In genomic region chr5:16894236-16895057, GRCh38 we compare ENCODE assay signal across 9 cellular contexts. TPM values are rescaled to one million over a fixed set of nuclear protein-coding genes. Genes with fewer than 3 reads are reported as not detected.
DNase-seq lines count a peak whose midpoint lies in the region; ATAC-seq, FAIRE-seq and TF ChIP-seq lines count a peak whose summit lies in the region.
"Had no signal": no experiment of that assay in that cellular context is flagged by ENCODE, and none has a peak within 500 bp of the region (broad histone marks: within the 10 kb centered on the region; RNA-seq: fewer than 3 reads in every experiment).

No MANE protein-coding gene starts in this region.

- H3K9me3 Mint-ChIP-seq in activated CD4-positive, alpha-beta T cell treated with anti-CD3 and anti-CD28 coated beads for 36 hours (ENCODE audit: low read depth): no peaks in the 10 kb centered on the region

- intact Hi-C loops in activated CD4-positive, alpha-beta T cell treated with anti-CD3 and anti-CD28 coated beads for 36 hours (cut with DNase I, micrococcal nuclease): no loop called here

- 0 out of 2 replicates have a peak, but pooled peaks cover 6% of the 10 kb centered on the region for H3K36me3 ChIP-seq in SK-N-MC (ENCODE audit: insufficient read depth, low read length)
- H3K36me3 ChIP-seq in tibial nerve: no peaks in the 10 kb centered on the region

- H3K27ac ChIP-seq in A549: peak overlapping the region; percentile 95
- H3K27ac ChIP-seq in SK-N-MC: peak overlapping the region; percentile 97
- peak overlapping the region in 2 of 4 donors; percentile 9 to 16 for H3K27ac ChIP-seq in tibial nerve

- peak; percentile 56 for FAIRE-seq in A549 (lab: Jason Lieb, UNC)
- peak; percentile 80 for FAIRE-seq in HTR-8/SVneo (lab: Jason Lieb, UNC)

- H3K27ac Mint-ChIP-seq in activated CD4-positive, alpha-beta T cell treated with anti-CD3 and anti-CD28 coated beads for 36 hours: no peak overlapping the region

- TF ChIP-seq EP300 in A549 (IDR thresholded peaks at IDR 0.05): peak; percentile 98 to 99
- no peak for TF ChIP-seq EP300 in tibial nerve (IDR thresholded peaks at IDR 0.05)

- H3K9me3 ChIP-seq in A549 (no peaks in the 10 kb centered on the region), SK-N-MC (ENCODE audit: low read depth, low read length) (no peaks in the 10 kb centered on the region), tibial nerve (no peaks in the 10 kb centered on the region)

- no peaks in the 10 kb centered on the region for H3K27me3 ChIP-seq in tibial nerve

- TF ChIP-seq CTCF in A549 (IDR thresholded peaks at IDR 0.05): no peak
- no peak for TF ChIP-seq CTCF in tibial nerve (IDR thresholded peaks at IDR 0.05)

- ATAC-seq in A549: peak; percentile 80 to 84
- ATAC-seq in activated CD4-positive, alpha-beta T cell treated with anti-CD3 and anti-CD28 coated beads for 36 hours: no peak

- TF ChIP-seq POLR2A in A549 (IDR thresholded peaks at IDR 0.05; ENCODE audit: low read length) (no peak), tibial nerve (IDR thresholded peaks at IDR 0.05) (no peak)

- H3K4me3 ChIP-seq in A549 (peak overlapping the region; percentile 22; the same call in 2 of the 3 replicates), SK-N-MC (peak overlapping the region; percentile 52), tibial nerve (no peak overlapping the region)

- H3K9ac ChIP-seq in SK-N-MC (ENCODE audit: insufficient read length): peak overlapping the region; percentile 7

- no peak overlapping the region for H3K4me3 Mint-ChIP-seq in activated CD4-positive, alpha-beta T cell treated with anti-CD3 and anti-CD28 coated beads for 36 hours

- 3% methylated on average over 13 of the region's 13 CpGs for WGBS in A549 (ENCODE audit: missing lambda C conversion rate)
- WGBS in tibial nerve, 2 donors: 55 to 65% methylated on average over 13 of the region's 13 CpGs

- CTCF ChIA-PET in A549 (lab: Yijun Ruan, JAX): interaction anchor here (0.7 to 2.9 kb wide), 4 partner anchors 39 to 296 kb away, joined by 3 to 14 read pairs (median 5); no protein-coding TSS in a partner anchor
- CTCF ChIA-PET in activated CD4-positive, alpha-beta T cell treated with anti-CD3 and anti-CD28 coated beads for 36 hours (lab: Charles Lee): no interaction called here

- H3K4me1 Mint-ChIP-seq in activated CD4-positive, alpha-beta T cell treated with anti-CD3 and anti-CD28 coated beads for 36 hours: no peaks in the 10 kb centered on the region

- no peaks in the 10 kb centered on the region for H3K27me3 Mint-ChIP-seq in activated CD4-positive, alpha-beta T cell treated with anti-CD3 and anti-CD28 coated beads for 36 hours

- POLR2A ChIA-PET in A549 (lab: Yijun Ruan, JAX): interaction anchor here (1.1 kb wide), 1 partner anchor 10 kb away, joined by 5 read pairs; no protein-coding TSS in a partner anchor
- POLR2A ChIA-PET in activated CD4-positive, alpha-beta T cell treated with anti-CD3 and anti-CD28 coated beads for 36 hours (lab: Charles Lee): no interaction called here

- H3K4me1 ChIP-seq in A549 (peaks cover 93% of the 10 kb centered on the region), tibial nerve (peaks cover 0 to 22% (median 0%) of the 10 kb centered on the region in 4 donors)

- peak; percentile 31 to 69; a peak in 4 of 5 replicates for TF ChIP-seq RAD21 in A549 (conservative IDR thresholded peaks at IDR 0.05 in 1 of 2, IDR thresholded peaks at IDR 0.05 in 1 of 2)

- peak overlapping the region; percentile 91 for H3K4me2 ChIP-seq in A549

- no peaks in the 10 kb centered on the region for H3K36me3 Mint-ChIP-seq in activated CD4-positive, alpha-beta T cell treated with anti-CD3 and anti-CD28 coated beads for 36 hours (ENCODE audit: low read depth)

- peak; percentile 88 to 98 for DNase-seq in A549 (ENCODE audit: low read depth in 1 of 2, low spot score in 1 of 2)
- peak; percentile 90 for DNase-seq in HTR-8/SVneo (ENCODE audit: insufficient read length, low spot score)
- no peak for DNase-seq in SK-N-MC (ENCODE audit: low read depth, low spot score)
- peak; percentile 89 for DNase-seq in islet precursor cell
- no peak for DNase-seq in GDM1 (lab: John Stamatoyannopoulos, UW)
- DNase-seq in tibial nerve (ENCODE audit: low spot score in 2 of 2): no peak
- DNase-seq in activated CD4-positive, alpha-beta T cell treated with anti-CD3 and anti-CD28 coated beads for 36 hours: no peak
- DNase-seq in Kasumi-1 (lab: John Stamatoyannopoulos, UW): no peak
- DNase-seq: DND-41 had no signal

TF ChIP-seq in A549, 52 proteins besides CTCF, POLR2A, EP300 and RAD21 (continues in another document):
- no peak for TF ChIP-seq ZFP36 (IDR thresholded peaks at IDR 0.05; ENCODE audit: borderline replicate concordance, partially characterized antibody)
- peak; percentile 83 to 84 for TF ChIP-seq CEBPB (IDR thresholded peaks at IDR 0.05)
- no peak for TF ChIP-seq RFX5 (IDR thresholded peaks at IDR 0.05)
- no peak for TF ChIP-seq CHD4 (IDR thresholded peaks at IDR 0.05; ENCODE audit: borderline replicate concordance)
- TF ChIP-seq HEYL (CRISPR knock-in tag; IDR thresholded peaks at IDR 0.05): peak; percentile 91
- peak; percentile 91 for TF ChIP-seq ZSCAN20 (CRISPR knock-in tag; IDR thresholded peaks at IDR 0.05)
- no peak for TF ChIP-seq RNF2 (IDR thresholded peaks at IDR 0.05; ENCODE audit: borderline replicate concordance, low read depth)
- TF ChIP-seq HDAC2 (IDR thresholded peaks at IDR 0.05): no peak
- TF ChIP-seq NR3C1 (IDR thresholded peaks at IDR 0.05): no peak
- no peak; the same call in 1 of the 2 replicates for TF ChIP-seq TP53 (CRISPR knock-in tag; IDR thresholded peaks at IDR 0.05)
- peak; percentile 73 for TF ChIP-seq POLR2AphosphoS2 (conservative IDR thresholded peaks at IDR 0.05; ENCODE audit: low read length)
- peak; percentile 30 for TF ChIP-seq HOXB5 (CRISPR knock-in tag; IDR thresholded peaks at IDR 0.05)
- 0 out of 2 replicates have a peak, but pooled peaks have one; percentile 71 for TF ChIP-seq TFCP2L1 (CRISPR knock-in tag; IDR thresholded peaks at IDR 0.05)
- TF ChIP-seq MYC (IDR thresholded peaks at IDR 0.05; ENCODE audit: borderline replicate concordance, low read length): peak; percentile 69; the same call in 1 of the 2 replicates
- peak; percentile 100 for TF ChIP-seq GATA3 (IDR thresholded peaks at IDR 0.05; ENCODE audit: borderline replicate concordance)
- TF ChIP-seq, protein P1, sequence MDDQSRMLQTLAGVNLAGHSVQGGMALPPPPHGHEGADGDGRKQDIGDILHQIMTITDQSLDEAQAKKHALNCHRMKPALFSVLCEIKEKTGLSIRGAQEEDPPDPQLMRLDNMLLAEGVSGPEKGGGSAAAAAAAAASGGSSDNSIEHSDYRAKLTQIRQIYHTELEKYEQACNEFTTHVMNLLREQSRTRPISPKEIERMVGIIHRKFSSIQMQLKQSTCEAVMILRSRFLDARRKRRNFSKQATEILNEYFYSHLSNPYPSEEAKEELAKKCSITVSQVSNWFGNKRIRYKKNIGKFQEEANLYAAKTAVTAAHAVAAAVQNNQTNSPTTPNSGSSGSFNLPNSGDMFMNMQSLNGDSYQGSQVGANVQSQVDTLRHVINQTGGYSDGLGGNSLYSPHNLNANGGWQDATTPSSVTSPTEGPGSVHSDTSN (IDR thresholded peaks at IDR 0.05): no peak; the same call in 1 of the 2 replicates
- no peak for TF ChIP-seq NFE2L2 (conservative IDR thresholded peaks at IDR 0.05; ENCODE audit: low read length)
- TF ChIP-seq ELK1 (IDR thresholded peaks at IDR 0.05; ENCODE audit: low read depth, low read length): no peak
- TF ChIP-seq PHF8 (IDR thresholded peaks at IDR 0.05; ENCODE audit: borderline replicate concordance, low read depth): no peak
- TF ChIP-seq ESRRA (IDR thresholded peaks at IDR 0.05; ENCODE audit: borderline replicate concordance, low read length): no peak
- TF ChIP-seq ZC3H11A (IDR thresholded peaks at IDR 0.05): no peak
- TF ChIP-seq FOSL2 (IDR thresholded peaks at IDR 0.05): peak; percentile 75
- TF ChIP-seq FOSL2 (CRISPR knock-in tag; IDR thresholded peaks at IDR 0.05): peak; percentile 86
- TF ChIP-seq, protein P2, sequence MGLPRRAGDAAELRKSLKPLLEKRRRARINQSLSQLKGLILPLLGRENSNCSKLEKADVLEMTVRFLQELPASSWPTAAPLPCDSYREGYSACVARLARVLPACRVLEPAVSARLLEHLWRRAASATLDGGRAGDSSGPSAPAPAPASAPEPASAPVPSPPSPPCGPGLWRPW (IDR thresholded peaks at IDR 0.05): peak; percentile 69; the same call in 1 of the 2 replicates
- 0 out of 2 replicates have a peak, but pooled peaks have one; percentile 50 for TF ChIP-seq FOSB (CRISPR knock-in tag; IDR thresholded peaks at IDR 0.05)
- no peak for TF ChIP-seq CBX2 (IDR thresholded peaks at IDR 0.05; ENCODE audit: borderline replicate concordance, low read depth)
- TF ChIP-seq CBX8 (IDR thresholded peaks at IDR 0.05): no peak

RNA-seq across cellular contexts. Expression of gene MYO10, which starts 41.6 kb away (rescaled TPM):
- polyA plus RNA-seq in A549 (2011; rRNA removed): 68.0 and 132 TPM in 2 replicates
- 28.5 and 36.3 TPM in 2 replicates for polyA plus RNA-seq in A549 (2012; cell fraction: cytosol; rRNA removed)
- polyA plus RNA-seq in A549 (2012; cell fraction: nucleus; rRNA removed): 35.8 and 50.4 TPM in 2 replicates
- polyA plus RNA-seq in A549 (2017; fragmentation: RNase III; extraction: RNeasy Plus Mini Kit Qiagen cat#74134 plus additional on column Dnase treatment): 68.5 to 71.5 TPM (median 68.9 TPM) in 3 replicates
- 236 and 309 TPM in 2 replicates for polyA minus RNA-seq in A549 (2011; rRNA and poly(A)+ RNA removed)
- 10 to 100 TPM; 30.6 to 55.9 (median 38.2) TPM for total RNA-seq in tibial nerve
- under 1 TPM; 0.23 to 0.28 TPM for total RNA-seq in activated CD4-positive, alpha-beta T cell treated with anti-CD3 and anti-CD28 coated beads for 36 hours

Comparison
In these comparisons a context has a peak if more than half of its experiments do, and no peak if none do; other contexts are left out.
1. DNase-seq: peak in A549 (2 of 2), HTR-8/SVneo (single experiment) and islet precursor cell (single experiment); none in SK-N-MC (single experiment), GDM1 (single experiment), tibial nerve (0 of 2), activated CD4-positive, alpha-beta T cell treated with anti-CD3 and anti-CD28 coated beads for 36 hours (single experiment) and Kasumi-1 (0 of 2).
2. H3K4me3 ChIP-seq: peak in A549 (single experiment) and SK-N-MC (single experiment); none in tibial nerve (0 of 4).
3. RNA of gene MYO10, which starts 41.6 kb away (total RNA-seq): 30.6 to 55.9 TPM in tibial nerve; 0.23 to 0.28 TPM in activated CD4-positive, alpha-beta T cell treated with anti-CD3 and anti-CD28 coated beads for 36 hours; every median in the first group is over 10 times any median in the second.